Comparison of ENCODE assay signal across 8 cellular contexts in the genomic region with DNA sequence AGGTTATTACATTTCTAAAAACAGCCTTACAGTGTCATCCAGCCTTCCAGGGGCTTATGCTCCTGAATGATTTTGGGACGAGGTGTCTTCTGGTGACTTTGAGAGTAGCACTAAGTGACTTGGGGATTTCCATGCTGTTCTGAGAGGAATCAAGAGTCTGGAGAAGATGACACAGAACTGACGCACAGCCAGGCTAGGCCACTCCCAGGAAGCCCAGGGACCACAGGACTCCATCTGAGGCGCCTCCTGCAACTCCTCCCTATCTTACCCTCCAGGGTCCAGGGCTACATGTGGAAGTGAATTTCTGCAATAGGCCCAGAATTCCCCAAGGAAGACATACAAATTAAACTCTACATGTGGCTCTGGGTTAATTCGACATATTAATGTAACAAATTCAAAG.
DNase-seq lines count a peak whose midpoint lies in the region; ATAC-seq, FAIRE-seq and TF ChIP-seq lines count a peak whose summit lies in the region.
"Had no signal": no experiment of that assay in that cellular context is flagged by ENCODE, and none has a peak within 500 bp of the region (broad histone marks: within the 10 kb centered on the region; RNA-seq: fewer than 3 reads in every experiment).

No MANE protein-coding gene starts in this region.

- H3K9me3 Mint-ChIP-seq in GM23338, result no peaks in the 10 kb centered on the region
- H3K9me3 Mint-ChIP-seq: central memory CD8-positive, alpha-beta T cell had no signal

- no peak overlapping the region for H3K27ac Mint-ChIP-seq in GM23338

- H3F3A ChIP-seq in GM23338 (replicated peaks; ENCODE audit: low read depth), result no peaks in the 10 kb centered on the region

- no peak for ATAC-seq in GM23338

- TF ChIP-seq POLR2A in GM12892 (IDR thresholded peaks at IDR 0.05; ENCODE audit: low read depth, low read length), result no peak

- no peak overlapping the region for H3K27ac ChIP-seq in GM23338 (ENCODE audit: low read depth)
- H3K27ac ChIP-seq in SJSA1, result no peak overlapping the region

- no peak for FAIRE-seq in GM12892 (lab: Jason Lieb, UNC)

- no peaks in the 10 kb centered on the region for H3K4me1 ChIP-seq in GM23338 (ENCODE audit: insufficient read depth)
- no peaks in the 10 kb centered on the region for H3K4me1 ChIP-seq in SJSA1 (replicated peaks)

- H3K27me3 ChIP-seq in GM23338 (ENCODE audit: insufficient read depth) (no peaks in the 10 kb centered on the region), SJSA1 (replicated peaks) (no peaks in the 10 kb centered on the region)

- TF ChIP-seq CTCF in GM23338 (conservative IDR thresholded peaks at IDR 0.05; ENCODE audit: low read depth in 2 of 2), result no peak
- TF ChIP-seq CTCF in choroid plexus epithelial cell (conservative IDR thresholded peaks at IDR 0.05; ENCODE audit: low read depth, low read length), result no peak
- no peak for TF ChIP-seq CTCF in GM20000 (IDR thresholded peaks at IDR 0.05; ENCODE audit: extremely low read depth, missing control alignments)

- no peaks in the 10 kb centered on the region for H3K4me1 Mint-ChIP-seq in GM23338
- H3K4me1 Mint-ChIP-seq: central memory CD8-positive, alpha-beta T cell had no signal

- DNase-seq in GM23338 (ENCODE audit: low spot score) (no peak), SJSA1 (ENCODE audit: low read depth in 1 of 2, low spot score in 2 of 2) (peak; percentile 28 to 62), choroid plexus epithelial cell (ENCODE audit: low read depth) (peak; percentile 64), GM12892 (ENCODE audit: insufficient read length) (no peak), COLO829 (ENCODE audit: low spot score) (no peak), GM20000 (ENCODE audit: low spot score) (no peak)
- peak; percentile 10 to 54 for DNase-seq in stimulated activated CD4-positive, alpha-beta T cell treated with anti-CD3 and anti-CD28 coated beads, Interleukin-4, amount 100 ng/mL, for 48 hours (ENCODE audit: low read depth in 2 of 2)

- no peaks in the 10 kb centered on the region for H3K9me3 ChIP-seq in SJSA1 (replicated peaks)

- no peak overlapping the region for H3K4me3 ChIP-seq in GM23338
- no peak overlapping the region for H3K4me3 ChIP-seq in SJSA1
- H3K4me3 ChIP-seq in choroid plexus epithelial cell (ENCODE audit: low read depth, low read length), result no peak overlapping the region

- H3K36me3 ChIP-seq in GM23338 (ENCODE audit: insufficient read depth) (no peaks in the 10 kb centered on the region), SJSA1 (no peaks in the 10 kb centered on the region)

- no peaks in the 10 kb centered on the region for H4K20me1 ChIP-seq in GM23338 (replicated peaks; ENCODE audit: insufficient read depth)

- H3K9me2 ChIP-seq in GM23338 (ENCODE audit: insufficient read depth), result no peaks in the 10 kb centered on the region; the same call in 1 of the 2 replicates

- H2AFZ ChIP-seq in GM23338, result 0 out of 2 replicates have a peak overlapping the region, but pooled peaks have one; percentile 23

- no peak overlapping the region for H3K4me3 Mint-ChIP-seq in GM23338
- H3K4me3 Mint-ChIP-seq: central memory CD8-positive, alpha-beta T cell had no signal

- no peaks in the 10 kb centered on the region; the same call in 2 of the 3 replicates for H3K36me3 Mint-ChIP-seq in GM23338 (ENCODE audit: low read depth)

- no peaks in the 10 kb centered on the region for H3K27me3 Mint-ChIP-seq in GM23338 (ENCODE audit: insufficient read depth, low read depth, poor library complexity)
- H3K27me3 Mint-ChIP-seq: central memory CD8-positive, alpha-beta T cell had no signal

- H3K79me2 ChIP-seq in GM23338 (replicated peaks; ENCODE audit: insufficient read depth), result no peaks in the 10 kb centered on the region

- H3K4me2 ChIP-seq in GM23338, result no peak overlapping the region

TF ChIP-seq in GM23338, 12 proteins besides CTCF, POLR2A, EP300 and RAD21:
- no peak for TF ChIP-seq POLR2AphosphoS5 (IDR thresholded peaks at IDR 0.05; ENCODE audit: low read depth)
- TF ChIP-seq JUNB (IDR thresholded peaks at IDR 0.05; ENCODE audit: unreplicated experiment), result no peak
- TF ChIP-seq EZH2 (IDR thresholded peaks at IDR 0.05; ENCODE audit: low read depth, unreplicated experiment), result no peak

Comparison
In these comparisons a context has a peak if more than half of its experiments do, and no peak if none do; other contexts are left out.
1. DNase-seq: peak in SJSA1 (2 of 2), choroid plexus epithelial cell (single experiment) and stimulated activated CD4-positive, alpha-beta T cell treated with anti-CD3 and anti-CD28 coated beads, Interleukin-4, amount 100 ng/mL, for 48 hours (2 of 2); none in GM23338 (single experiment), GM12892 (single experiment), COLO829 (single experiment) and GM20000 (single experiment).